10 cellular contexts compared by ENCODE assay signal in the genomic region with DNA sequence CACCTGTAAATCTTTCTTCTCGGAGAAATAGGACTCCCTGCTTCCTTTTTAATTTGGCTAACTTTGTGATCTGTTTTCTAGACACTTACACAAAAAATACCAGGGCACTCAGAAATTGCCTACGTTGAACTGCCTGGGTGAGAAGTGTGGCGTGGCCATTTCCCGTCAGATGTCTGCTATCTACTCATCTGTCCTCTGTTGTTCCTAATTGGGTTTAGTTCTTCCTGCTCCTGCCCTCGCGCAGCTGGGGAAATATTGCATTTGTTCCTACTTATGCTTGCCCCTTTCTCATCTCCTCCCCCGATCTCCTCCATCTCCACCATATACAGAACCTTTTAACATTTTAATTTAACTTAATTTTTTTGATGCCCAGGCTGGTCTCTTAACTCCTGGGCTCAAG. TPM values are rescaled to one million over a fixed set of nuclear protein-coding genes. Genes with fewer than 3 reads are reported as not detected.
DNase-seq lines count a peak whose midpoint lies in the region; ATAC-seq and TF ChIP-seq lines count a peak whose summit lies in the region.
"Had no signal": no experiment of that assay in that cellular context is flagged by ENCODE, and none has a peak within 500 bp of the region (broad histone marks: within the 10 kb centered on the region; RNA-seq: fewer than 3 reads in every experiment).

No MANE protein-coding gene starts in this region.

- no peak for ATAC-seq in GM18505 (IDR thresholded peaks at IDR 0.05; ENCODE audit: unreplicated experiment)
- peak; percentile 63 to 74 for ATAC-seq in natural killer cell treated with Interleukin-12 subunit alpha and Interleukin-12 subunit beta and Interleukin-15 and Interleukin-18, amount 100 ng/mL, for 72 hours
- ATAC-seq: psoas muscle had no signal

- no peaks in the 10 kb centered on the region for H3K27me3 ChIP-seq in Loucy (ENCODE audit: insufficient read depth, low read length, poor library complexity, severe bottlenecking)

- no peaks in the 10 kb centered on the region for H3K79me2 ChIP-seq in Loucy (ENCODE audit: insufficient read depth, low read length)

- peak overlapping the region; percentile 94 for H3K27ac Mint-ChIP-seq in activated T-helper 2 cell treated with anti-CD3 and anti-CD28 coated beads, Interferon-gamma antibody, Interleukin-2, Interleukin-4, amounts not matched to agents 10 μg/mL and 5 μg/mL and 100 μg/mL, durations not matched to agents 14 hours and 24 hours and 36 hours
- H3K27ac Mint-ChIP-seq in natural killer cell treated with Interleukin-12 subunit alpha and Interleukin-12 subunit beta and Interleukin-15 and Interleukin-18, amount 100 ng/mL, for 72 hours, result peak overlapping the region; percentile 98 to 99

- peaks cover 45% of the 10 kb centered on the region for H3K4me1 ChIP-seq in Loucy (ENCODE audit: insufficient read depth, low read length, poor library complexity, severe bottlenecking)
- H3K4me1 ChIP-seq: psoas muscle had no signal

- TF ChIP-seq POLR2A in GM18505 (IDR thresholded peaks at IDR 0.05; ENCODE audit: borderline replicate concordance, extremely low read depth, insufficient read depth, insufficient read length), result peak; percentile 8

- H3K4me2 ChIP-seq in Loucy (ENCODE audit: low read depth, low read length, poor library complexity, severe bottlenecking), result peak overlapping the region; percentile 84

- peak overlapping the region; percentile 50 for H3K4me3 Mint-ChIP-seq in activated T-helper 2 cell treated with anti-CD3 and anti-CD28 coated beads, Interferon-gamma antibody, Interleukin-2, Interleukin-4, amounts not matched to agents 10 μg/mL and 5 μg/mL and 100 μg/mL, durations not matched to agents 14 hours and 24 hours and 36 hours (ENCODE audit: low read depth)
- peak overlapping the region; percentile 85 for H3K4me3 Mint-ChIP-seq in natural killer cell treated with Interleukin-12 subunit alpha and Interleukin-12 subunit beta and Interleukin-15 and Interleukin-18, amount 100 ng/mL, for 72 hours

- H3K4me1 Mint-ChIP-seq in activated T-helper 2 cell treated with anti-CD3 and anti-CD28 coated beads, Interferon-gamma antibody, Interleukin-2, Interleukin-4, amounts not matched to agents 10 μg/mL and 5 μg/mL and 100 μg/mL, durations not matched to agents 14 hours and 24 hours and 36 hours (ENCODE audit: low read depth), result peaks cover 60% of the 10 kb centered on the region
- H3K4me1 Mint-ChIP-seq in natural killer cell treated with Interleukin-12 subunit alpha and Interleukin-12 subunit beta and Interleukin-15 and Interleukin-18, amount 100 ng/mL, for 72 hours (ENCODE audit: low read depth in 2 of 2), result peaks cover 64 to 69% of the 10 kb centered on the region in 2 donors

- H3K9me3 ChIP-seq in Loucy (ENCODE audit: insufficient read depth, low read depth, low read length), result no peaks in the 10 kb centered on the region
- H3K9me3 ChIP-seq: psoas muscle had no signal

- peak overlapping the region; percentile 74 for H3K9ac ChIP-seq in Loucy (ENCODE audit: low read depth, low read length, poor library complexity, severe bottlenecking)

- DNase-seq in activated T-helper 2 cell treated with anti-CD3 and anti-CD28 coated beads, Interferon-gamma antibody, Interleukin-2, Interleukin-4, amounts not matched to agents 10 μg/mL and 5 μg/mL and 100 μg/mL, durations not matched to agents 14 hours and 24 hours and 36 hours (ENCODE audit: low spot score), result no peak
- peak; percentile 77 for DNase-seq in natural killer cell treated with Interleukin-12 subunit alpha and Interleukin-12 subunit beta and Interleukin-15 and Interleukin-18, amount 100 ng/mL, for 72 hours (ENCODE audit: low spot score)
- DNase-seq in NCI-H2196 (lab: John Stamatoyannopoulos, UW; ENCODE audit: unreplicated experiment) (no peak), NCI-H187 (lab: John Stamatoyannopoulos, UW) (no peak), epidermal melanocyte (ENCODE audit: insufficient read length, low spot score) (no peak)
- DNase-seq in stimulated activated naive CD4-positive, alpha-beta T cell treated with Interleukin-2 at 50 U/mL for 16 hours (lab: John Stamatoyannopoulos, UW), result no peak
- DNase-seq: psoas muscle, SHP77 had no signal

- H3K9me2 ChIP-seq in Loucy (replicated peaks; ENCODE audit: low read depth, low read length), result no peaks in the 10 kb centered on the region

- intact Hi-C loops in activated T-helper 2 cell treated with anti-CD3 and anti-CD28 coated beads, Interferon-gamma antibody, Interleukin-2, Interleukin-4, amounts not matched to agents 10 μg/mL and 5 μg/mL and 100 μg/mL, durations not matched to agents 14 hours and 24 hours and 36 hours (cut with micrococcal nuclease), result loop anchor here (1.0 to 10.0 kb wide), 5 partner anchors 11 to 545 kb away; a partner anchor contains a TSS

- TF ChIP-seq CTCF in Loucy (conservative IDR thresholded peaks at IDR 0.05; ENCODE audit: low read length), result no peak

- H3F3A ChIP-seq in Loucy (ENCODE audit: low read depth), result peaks cover 25% of the 10 kb centered on the region

- H2AFZ ChIP-seq in Loucy (ENCODE audit: low read length), result peak overlapping the region; percentile 45

- H3K36me3 Mint-ChIP-seq in activated T-helper 2 cell treated with anti-CD3 and anti-CD28 coated beads, Interferon-gamma antibody, Interleukin-2, Interleukin-4, amounts not matched to agents 10 μg/mL and 5 μg/mL and 100 μg/mL, durations not matched to agents 14 hours and 24 hours and 36 hours (ENCODE audit: low read depth), result peaks cover 61% of the 10 kb centered on the region
- peaks cover 26% of the 10 kb centered on the region for H3K36me3 Mint-ChIP-seq in natural killer cell treated with Interleukin-12 subunit alpha and Interleukin-12 subunit beta and Interleukin-15 and Interleukin-18, amount 100 ng/mL, for 72 hours

- peaks cover 10% of the 10 kb centered on the region for H3K9me3 Mint-ChIP-seq in activated T-helper 2 cell treated with anti-CD3 and anti-CD28 coated beads, Interferon-gamma antibody, Interleukin-2, Interleukin-4, amounts not matched to agents 10 μg/mL and 5 μg/mL and 100 μg/mL, durations not matched to agents 14 hours and 24 hours and 36 hours
- H3K9me3 Mint-ChIP-seq in natural killer cell treated with Interleukin-12 subunit alpha and Interleukin-12 subunit beta and Interleukin-15 and Interleukin-18, amount 100 ng/mL, for 72 hours, result peaks cover 8% of the 10 kb centered on the region

- peak overlapping the region; percentile 62 for H3K4me3 ChIP-seq in Loucy (ENCODE audit: low read length, poor library complexity, severe bottlenecking)
- H3K4me3 ChIP-seq: psoas muscle had no signal

- no peaks in the 10 kb centered on the region for H3K27me3 Mint-ChIP-seq in activated T-helper 2 cell treated with anti-CD3 and anti-CD28 coated beads, Interferon-gamma antibody, Interleukin-2, Interleukin-4, amounts not matched to agents 10 μg/mL and 5 μg/mL and 100 μg/mL, durations not matched to agents 14 hours and 24 hours and 36 hours (ENCODE audit: low read depth)
- no peaks in the 10 kb centered on the region for H3K27me3 Mint-ChIP-seq in natural killer cell treated with Interleukin-12 subunit alpha and Interleukin-12 subunit beta and Interleukin-15 and Interleukin-18, amount 100 ng/mL, for 72 hours

- no peaks in the 10 kb centered on the region for H4K20me1 ChIP-seq in Loucy (ENCODE audit: insufficient read depth, low read length, poor library complexity, severe bottlenecking)

- no peaks in the 10 kb centered on the region for H3K36me3 ChIP-seq in Loucy (ENCODE audit: insufficient read depth, low read length)

RNA-seq across cellular contexts. Expression of a gene that starts 55.1 kb away (rescaled TPM):
- total RNA-seq in activated T-helper 2 cell treated with anti-CD3 and anti-CD28 coated beads, Interferon-gamma antibody, Interleukin-2, Interleukin-4, amounts not matched to agents 10 μg/mL and 5 μg/mL and 100 μg/mL, durations not matched to agents 14 hours and 24 hours and 36 hours, result 40.6 and 40.9 TPM in 2 replicates
- total RNA-seq in natural killer cell treated with Interleukin-12 subunit alpha and Interleukin-12 subunit beta and Interleukin-15 and Interleukin-18, amount 100 ng/mL, for 72 hours, result 10 to 100 TPM; 40.1 to 52.7 TPM
